Comparison of ENCODE assay signal across 16 cellular contexts in the genomic region with DNA sequence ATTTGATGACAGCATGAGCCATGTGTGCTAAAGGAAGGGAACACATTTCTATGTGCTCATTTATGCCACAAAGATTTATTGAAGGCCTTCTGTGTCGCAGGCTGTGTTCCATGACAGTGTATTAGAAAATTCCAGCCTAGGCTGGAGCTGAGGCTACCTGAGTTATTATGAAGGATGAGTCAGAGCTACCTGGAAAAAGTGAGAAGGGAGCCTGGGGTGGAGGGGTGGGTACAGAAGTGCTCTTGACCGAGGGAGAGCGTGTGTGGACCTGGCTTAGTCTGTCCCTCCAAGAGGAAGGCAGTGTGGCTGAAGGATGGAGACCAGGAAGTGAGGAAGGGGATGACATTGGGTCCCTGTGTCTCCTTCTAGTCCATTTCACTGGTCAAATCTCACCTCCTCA.
DNase-seq lines count a peak whose midpoint lies in the region; ATAC-seq and TF ChIP-seq lines count a peak whose summit lies in the region.
"Had no signal": no experiment of that assay in that cellular context is flagged by ENCODE, and none has a peak within 500 bp of the region (broad histone marks: within the 10 kb centered on the region; RNA-seq: fewer than 3 reads in every experiment).

No MANE protein-coding gene starts in this region.

- H3K4me3 ChIP-seq in epithelial cell of esophagus (ENCODE audit: low read length) (no peak overlapping the region), neuronal stem cell (ENCODE audit: low read length in 2 of 2) (no peak overlapping the region), vagina (no peak overlapping the region), thyroid gland (replicated peaks in 1 of 3) (no peak overlapping the region)
- H3K4me3 ChIP-seq: BLaER1 had no signal

- peak overlapping the region; percentile 53 for H3K18ac ChIP-seq in neuronal stem cell (ENCODE audit: low read length)

- H2AK5ac ChIP-seq in neuronal stem cell (ENCODE audit: low read depth, low read length): no peak overlapping the region

- CTCF ChIA-PET in GM10248 (lab: Yijun Ruan, JAX): no interaction called here

- no peak overlapping the region for H2BK5ac ChIP-seq in neuronal stem cell (ENCODE audit: low read length)

- intact Hi-C loops in vagina (cut with DNase I): no loop called here
- intact Hi-C loops in thyroid gland (cut with DNase I): no loop called here

- no peak overlapping the region for H2AFZ ChIP-seq in neuronal stem cell (ENCODE audit: low read length)

- H3K14ac ChIP-seq in neuronal stem cell (ENCODE audit: low read length): no peak overlapping the region

- no peak overlapping the region for H2BK12ac ChIP-seq in neuronal stem cell (ENCODE audit: low read length)

- no peak for ATAC-seq in SK-N-SH treated with all-trans-retinoic acid at 6 μM for 48 hours

- no peak overlapping the region for H4K91ac ChIP-seq in neuronal stem cell (ENCODE audit: low read depth, low read length, poor library complexity)

- WGBS in neuronal stem cell (ENCODE audit: extremely low coverage in 2 of 2, insufficient read length in 2 of 2, insufficient replicate concordance in 1 of 2), 2 donors: no CpG with 5 or more reads among the region's 3 CpGs
- WGBS in thyroid gland, 2 donors: 89 to 90% methylated on average over 3 of the region's 3 CpGs

- H3K9ac ChIP-seq in neuronal stem cell (ENCODE audit: low read depth, low read length, poor library complexity): no peak overlapping the region
- H3K9ac ChIP-seq: BLaER1 had no signal

- peak; percentile 15 for DNase-seq in DMS53 (lab: John Stamatoyannopoulos, UW)
- no peak for DNase-seq in DMS53 treated with DMSO at 0.1 percent for 48 hours (lab: John Stamatoyannopoulos, UW; ENCODE audit: unreplicated experiment)
- DNase-seq in epithelial cell of esophagus (ENCODE audit: low read depth): peak; percentile 94
- no peak for DNase-seq in neuronal stem cell (ENCODE audit: low spot score)
- DNase-seq in vagina (ENCODE audit: extremely low spot score in 2 of 2): no peak
- no peak for DNase-seq in thyroid gland
- DNase-seq in GM10248 (ENCODE audit: extremely low spot score): no peak
- DNase-seq: DMS 273 treated with DMSO at 0.1 percent for 48 hours, Karpas-422, NCI-H187 treated with DMSO at 0.1 percent for 48 hours, NCI-H2171 treated with DMSO at 0.1 percent for 48 hours, NCI-H82, SHP77 treated with DMSO at 0.1 percent for 48 hours had no signal

- H2BK15ac ChIP-seq in neuronal stem cell (ENCODE audit: low read length): no peak overlapping the region

- H3K36me3 ChIP-seq in neuronal stem cell (replicated peaks in 1 of 2; ENCODE audit: control insufficient read depth in 2 of 2, insufficient read depth in 2 of 2, low read length in 2 of 2): no peaks in the 10 kb centered on the region
- no peaks in the 10 kb centered on the region for H3K36me3 ChIP-seq in vagina
- no peaks in the 10 kb centered on the region for H3K36me3 ChIP-seq in thyroid gland
- H3K36me3 ChIP-seq: BLaER1 had no signal

- no peaks in the 10 kb centered on the region for H3K27me3 ChIP-seq in neuronal stem cell (ENCODE audit: control insufficient read depth in 3 of 3, insufficient read depth in 3 of 3, low read depth in 1 of 3, low read length in 3 of 3)
- H3K27me3 ChIP-seq in vagina: no peaks in the 10 kb centered on the region
- H3K27me3 ChIP-seq in thyroid gland: no peaks in the 10 kb centered on the region
- H3K27me3 ChIP-seq: BLaER1 had no signal

- no peak overlapping the region for H3K23ac ChIP-seq in neuronal stem cell (ENCODE audit: low read depth, low read length, poor library complexity)

- H3K4ac ChIP-seq in neuronal stem cell (ENCODE audit: low read length): no peak overlapping the region

- H3K9me3 ChIP-seq in neuronal stem cell (replicated peaks in 1 of 2; ENCODE audit: control insufficient read depth in 2 of 2, insufficient read depth in 1 of 2, low read depth in 1 of 2, low read length in 2 of 2) (peaks cover 0 to 7% of the 10 kb centered on the region in 2 donors), vagina (no peaks in the 10 kb centered on the region), thyroid gland (no peaks in the 10 kb centered on the region)

- POLR2A ChIA-PET in GM10248 (lab: Yijun Ruan, JAX): no interaction called here

- H3K4me1 ChIP-seq in neuronal stem cell (ENCODE audit: control insufficient read depth in 2 of 2, insufficient read depth in 1 of 2, low read depth in 1 of 2, low read length in 2 of 2) (no peaks in the 10 kb centered on the region), vagina (peaks cover 16% of the 10 kb centered on the region), thyroid gland (no peaks in the 10 kb centered on the region)
- H3K4me1 ChIP-seq: BLaER1 had no signal

- no peak overlapping the region for H3K4me2 ChIP-seq in neuronal stem cell (ENCODE audit: insufficient read depth, low read length, poor library complexity, severe bottlenecking)
- H3K4me2 ChIP-seq: BLaER1 had no signal

- no peaks in the 10 kb centered on the region for H3K79me1 ChIP-seq in neuronal stem cell (ENCODE audit: low read depth, low read length)

- H2BK120ac ChIP-seq in neuronal stem cell (ENCODE audit: low read depth, low read length): no peak overlapping the region

- TF ChIP-seq POLR2A in vagina (IDR thresholded peaks at IDR 0.05) (no peak), thyroid gland (IDR thresholded peaks at IDR 0.05) (no peak)

- H4K8ac ChIP-seq in neuronal stem cell (ENCODE audit: low read depth, low read length): no peak overlapping the region

- H3K27ac ChIP-seq in neuronal stem cell (replicated peaks; ENCODE audit: low read length) (no peak overlapping the region), vagina (peak overlapping the region; percentile 33), thyroid gland (no peak overlapping the region)
- H3K27ac ChIP-seq: 22Rv1, BLaER1 had no signal

- TF ChIP-seq CTCF in epithelial cell of esophagus (IDR thresholded peaks at IDR 0.05; ENCODE audit: insufficient read depth, low read depth, low read length, missing control alignments) (no peak), vagina (IDR thresholded peaks at IDR 0.05) (no peak), thyroid gland (IDR thresholded peaks at IDR 0.05) (no peak), GM10248 (IDR thresholded peaks at IDR 0.05; ENCODE audit: control extremely low read depth, extremely low read depth, low read depth, missing control alignments) (no peak)

TF ChIP-seq in SK-N-SH treated with all-trans-retinoic acid at 6 μM for 48 hours, 23 proteins besides CTCF, POLR2A, EP300 and RAD21:
- no peak for TF ChIP-seq ZFP3 (CRISPR knock-in tag; IDR thresholded peaks at IDR 0.05)
- no peak for TF ChIP-seq ESRRG (CRISPR knock-in tag; IDR thresholded peaks at IDR 0.05)
- TF ChIP-seq, protein P1, sequence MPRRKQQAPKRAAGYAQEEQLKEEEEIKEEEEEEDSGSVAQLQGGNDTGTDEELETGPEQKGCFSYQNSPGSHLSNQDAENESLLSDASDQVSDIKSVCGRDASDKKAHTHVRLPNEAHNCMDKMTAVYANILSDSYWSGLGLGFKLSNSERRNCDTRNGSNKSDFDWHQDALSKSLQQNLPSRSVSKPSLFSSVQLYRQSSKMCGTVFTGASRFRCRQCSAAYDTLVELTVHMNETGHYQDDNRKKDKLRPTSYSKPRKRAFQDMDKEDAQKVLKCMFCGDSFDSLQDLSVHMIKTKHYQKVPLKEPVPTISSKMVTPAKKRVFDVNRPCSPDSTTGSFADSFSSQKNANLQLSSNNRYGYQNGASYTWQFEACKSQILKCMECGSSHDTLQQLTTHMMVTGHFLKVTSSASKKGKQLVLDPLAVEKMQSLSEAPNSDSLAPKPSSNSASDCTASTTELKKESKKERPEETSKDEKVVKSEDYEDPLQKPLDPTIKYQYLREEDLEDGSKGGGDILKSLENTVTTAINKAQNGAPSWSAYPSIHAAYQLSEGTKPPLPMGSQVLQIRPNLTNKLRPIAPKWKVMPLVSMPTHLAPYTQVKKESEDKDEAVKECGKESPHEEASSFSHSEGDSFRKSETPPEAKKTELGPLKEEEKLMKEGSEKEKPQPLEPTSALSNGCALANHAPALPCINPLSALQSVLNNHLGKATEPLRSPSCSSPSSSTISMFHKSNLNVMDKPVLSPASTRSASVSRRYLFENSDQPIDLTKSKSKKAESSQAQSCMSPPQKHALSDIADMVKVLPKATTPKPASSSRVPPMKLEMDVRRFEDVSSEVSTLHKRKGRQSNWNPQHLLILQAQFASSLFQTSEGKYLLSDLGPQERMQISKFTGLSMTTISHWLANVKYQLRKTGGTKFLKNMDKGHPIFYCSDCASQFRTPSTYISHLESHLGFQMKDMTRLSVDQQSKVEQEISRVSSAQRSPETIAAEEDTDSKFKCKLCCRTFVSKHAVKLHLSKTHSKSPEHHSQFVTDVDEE (CRISPR knock-in tag; IDR thresholded peaks at IDR 0.05): no peak
- no peak for TF ChIP-seq TOX (CRISPR knock-in tag; IDR thresholded peaks at IDR 0.05; ENCODE audit: borderline replicate concordance)
- TF ChIP-seq ZFP30 (CRISPR knock-in tag; IDR thresholded peaks at IDR 0.05): no peak
- TF ChIP-seq RARB (CRISPR knock-in tag; IDR thresholded peaks at IDR 0.05): no peak

Comparison
In these comparisons a context has a peak if more than half of its experiments do, and no peak if none do; other contexts are left out.
1. DNase-seq: peak in DMS53 (single experiment) and epithelial cell of esophagus (single experiment); none in DMS53 treated with DMSO at 0.1 percent for 48 hours (single experiment), neuronal stem cell (single experiment), vagina (0 of 2), thyroid gland (0 of 2) and GM10248 (single experiment).